ENCODE assay signal across 8 cellular contexts in genomic region chr6:73285674-73286283, GRCh38.
DNase-seq lines count a peak whose midpoint lies in the region; ATAC-seq lines count a peak whose summit lies in the region.

No MANE protein-coding gene starts in this region.

- peak; percentile 31 for DNase-seq in NCI-H2196 (lab: John Stamatoyannopoulos, UW; ENCODE audit: unreplicated experiment)
- no peak for DNase-seq in NCI-H2196 treated with DMSO at 0.1 percent for 48 hours (lab: John Stamatoyannopoulos, UW; ENCODE audit: unreplicated experiment)
- DNase-seq in NCI-H446 treated with DMSO at 0.1 percent for 48 hours (lab: John Stamatoyannopoulos, UW) = peak; percentile 10
- peak; percentile 66 for DNase-seq in epidermal melanocyte (ENCODE audit: insufficient read length, low spot score)
- DNase-seq in putamen (ENCODE audit: low spot score) = peak; percentile 14
- no peak for DNase-seq in NCI-H2081 treated with DMSO at 0.1 percent for 48 hours (lab: John Stamatoyannopoulos, UW)

- no peak for ATAC-seq in HG03095 (IDR thresholded peaks at IDR 0.05; ENCODE audit: unreplicated experiment)
- no peak for ATAC-seq in GM18907 (IDR thresholded peaks at IDR 0.05; ENCODE audit: unreplicated experiment)

Comparison
In these comparisons a context has a peak if more than half of its experiments do, and no peak if none do; other contexts are left out.
1. DNase-seq: peak in NCI-H2196 (single experiment), NCI-H446 treated with DMSO at 0.1 percent for 48 hours (single experiment), epidermal melanocyte (single experiment) and putamen (single experiment); none in NCI-H2196 treated with DMSO at 0.1 percent for 48 hours (single experiment) and NCI-H2081 treated with DMSO at 0.1 percent for 48 hours (single experiment).